10 cellular contexts compared by ENCODE assay signal in genomic region chr13:50075619-50076097, GRCh38.
DNase-seq lines count a peak whose midpoint lies in the region; ATAC-seq and TF ChIP-seq lines count a peak whose summit lies in the region.
"Had no signal": no experiment of that assay in that cellular context is flagged by ENCODE, and none has a peak within 500 bp of the region (broad histone marks: within the 10 kb centered on the region; RNA-seq: fewer than 3 reads in every experiment).

No MANE protein-coding gene starts in this region.

- H3K9me3 Mint-ChIP-seq in CD14-positive monocyte: no peaks in the 10 kb centered on the region
- H3K9me3 Mint-ChIP-seq in T-cell: no peaks in the 10 kb centered on the region
- H3K9me3 Mint-ChIP-seq in immature natural killer cell: no peaks in the 10 kb centered on the region
- H3K9me3 Mint-ChIP-seq: activated naive CD4-positive, alpha-beta T cell treated with anti-CD3 and anti-CD28 coated beads, Interleukin-2, amount 50 U/mL, for 72 hours had no signal

- intact Hi-C loops in CD14-positive monocyte (cut with micrococcal nuclease) (no loop called here), Right ventricle myocardium inferior (cut with DNase I) (no loop called here)

- ATAC-seq in GM19395 (IDR thresholded peaks at IDR 0.05; ENCODE audit: unreplicated experiment) (peak; percentile 35), T-cell (replicated peaks in 1 of 4) (no peak), Right ventricle myocardium inferior (no peak)

- POLR2A ChIA-PET in T-cell (lab: Charles Lee): interaction anchor here (0.6 to 0.8 kb wide), 3 partner anchors 48 to 1937 kb away, joined by 3 to 4 read pairs (median 3); no protein-coding TSS in a partner anchor

- DNase-seq in CD14-positive monocyte (ENCODE audit: low spot score): no peak
- DNase-seq in T-cell: no peak
- DNase-seq in immature natural killer cell: peak in 1 of 3 donors; percentile 28
- DNase-seq in NCI-H524 treated with DMSO at 0.1 percent for 48 hours (lab: John Stamatoyannopoulos, UW): no peak
- no peak for DNase-seq in stimulated activated CD4-positive, alpha-beta T cell treated with anti-CD3 and anti-CD28 coated beads, Interleukin-1b, Interleukin-23, amount 100 ng/mL, for 48 hours
- DNase-seq in Right ventricle myocardium inferior (ENCODE audit: missing footprints): no peak
- DNase-seq in NCI-H2196 treated with DMSO at 0.1 percent for 48 hours (lab: John Stamatoyannopoulos, UW; ENCODE audit: unreplicated experiment): no peak
- DNase-seq: hippocampal formation had no signal

- CTCF ChIA-PET in T-cell (lab: Charles Lee): interaction anchor here (0.6 to 1.0 kb wide), 3 partner anchors 78 to 283 kb away, joined by 3 to 5 read pairs (median 4); no protein-coding TSS in a partner anchor

- no peaks in the 10 kb centered on the region for H3K27me3 Mint-ChIP-seq in CD14-positive monocyte (ENCODE audit: low read depth in 3 of 3)
- peaks cover 0 to 12% of the 10 kb centered on the region in 2 donors for H3K27me3 Mint-ChIP-seq in T-cell
- peaks cover 6 to 9% (median 8%) of the 10 kb centered on the region in 3 donors for H3K27me3 Mint-ChIP-seq in immature natural killer cell (ENCODE audit: low read depth in 3 of 3)

- peaks cover 13 to 23% of the 10 kb centered on the region in 2 donors for H3K36me3 Mint-ChIP-seq in CD14-positive monocyte
- peaks cover 13% of the 10 kb centered on the region for H3K36me3 Mint-ChIP-seq in T-cell
- no peaks in the 10 kb centered on the region for H3K36me3 Mint-ChIP-seq in immature natural killer cell

- peaks cover 50% of the 10 kb centered on the region for H3K4me1 Mint-ChIP-seq in CD14-positive monocyte
- peaks cover 23 to 60% (median 45%) of the 10 kb centered on the region in 3 donors for H3K4me1 Mint-ChIP-seq in T-cell
- peaks cover 57 to 93% of the 10 kb centered on the region in 2 donors for H3K4me1 Mint-ChIP-seq in immature natural killer cell

- H3K4me3 Mint-ChIP-seq in CD14-positive monocyte: peak overlapping the region in 1 of 2 donors; percentile 11
- peak overlapping the region; percentile 5 to 65 (median 18) for H3K4me3 Mint-ChIP-seq in T-cell
- peak overlapping the region; percentile 63 to 86 (median 74) for H3K4me3 Mint-ChIP-seq in immature natural killer cell

- TF ChIP-seq CTCF in CD14-positive monocyte (IDR thresholded peaks at IDR 0.05): no peak

- H3K27ac Mint-ChIP-seq in CD14-positive monocyte: peak overlapping the region; percentile 0 to 80 (median 68)
- peak overlapping the region in 1 of 2 donors; percentile 28 for H3K27ac Mint-ChIP-seq in T-cell
- H3K27ac Mint-ChIP-seq in immature natural killer cell: peak overlapping the region; percentile 67 to 91 (median 89)
- H3K27ac Mint-ChIP-seq: activated naive CD4-positive, alpha-beta T cell treated with anti-CD3 and anti-CD28 coated beads, Interleukin-2, amount 50 U/mL, for 72 hours had no signal
